In genomic region chr6:80457044-80457933, GRCh38 we compare ENCODE assay signal across 8 cellular contexts.
DNase-seq lines count a peak whose midpoint lies in the region; ATAC-seq, FAIRE-seq and TF ChIP-seq lines count a peak whose summit lies in the region.

No MANE protein-coding gene starts in this region.

- DNase-seq in HTR-8/SVneo (ENCODE audit: insufficient read length, low spot score) (peak; percentile 31), brain pericyte (ENCODE audit: low read depth, low spot score) (peak; percentile 72), iPS-NIHi7 (ENCODE audit: extremely low spot score) (peak; percentile 11), thoracic aorta (ENCODE audit: low spot score) (peak; percentile 59), activated gamma-delta T cell (lab: John Stamatoyannopoulos, UW) (no peak), neuronal stem cell (ENCODE audit: low spot score) (no peak), T-helper 1 cell (no peak)
- no peak for DNase-seq in activated CD8-positive, alpha-beta memory T cell treated with anti-CD3 and anti-CD28 coated beads, Interleukin-2, amount 10 ng/mL, durations not matched to agents 7 days and 5 days

- H2AK5ac ChIP-seq in neuronal stem cell (ENCODE audit: low read depth, low read length), result no peak overlapping the region

- H3K4me1 ChIP-seq in thoracic aorta (ENCODE audit: control insufficient read depth in 1 of 2, low read depth in 2 of 2), result peaks cover 0 to 12% of the 10 kb centered on the region in 2 donors
- peaks cover 0 to 1% of the 10 kb centered on the region in 2 donors for H3K4me1 ChIP-seq in neuronal stem cell (ENCODE audit: control insufficient read depth in 2 of 2, insufficient read depth in 1 of 2, low read depth in 1 of 2, low read length in 2 of 2)

- no peak overlapping the region for H3K4me3 ChIP-seq in thoracic aorta
- H3K4me3 ChIP-seq in neuronal stem cell (ENCODE audit: low read length in 2 of 2), result no peak overlapping the region

- no peak overlapping the region for H3K4me2 ChIP-seq in neuronal stem cell (ENCODE audit: insufficient read depth, low read length, poor library complexity, severe bottlenecking)

- WGBS in neuronal stem cell (ENCODE audit: extremely low coverage in 2 of 2, insufficient read length in 2 of 2, insufficient replicate concordance in 1 of 2), 2 donors, result no CpG with 5 or more reads among the region's 5 CpGs

- H3K36me3 ChIP-seq in thoracic aorta (no peaks in the 10 kb centered on the region), neuronal stem cell (replicated peaks in 1 of 2; ENCODE audit: control insufficient read depth in 2 of 2, insufficient read depth in 2 of 2, low read length in 2 of 2) (no peaks in the 10 kb centered on the region)

- H3K9me3 ChIP-seq in thoracic aorta (no peaks in the 10 kb centered on the region), neuronal stem cell (replicated peaks in 1 of 2; ENCODE audit: control insufficient read depth in 2 of 2, insufficient read depth in 1 of 2, low read depth in 1 of 2, low read length in 2 of 2) (no peaks in the 10 kb centered on the region)

- CTCF ChIA-PET in activated CD8-positive, alpha-beta memory T cell treated with anti-CD3 and anti-CD28 coated beads, Interleukin-2, amount 10 ng/mL, durations not matched to agents 7 days and 5 days (lab: Charles Lee), result no interaction called here

- no peaks in the 10 kb centered on the region for H3K79me1 ChIP-seq in neuronal stem cell (ENCODE audit: low read depth, low read length)

- H3K4me3 Mint-ChIP-seq in activated CD8-positive, alpha-beta memory T cell treated with anti-CD3 and anti-CD28 coated beads, Interleukin-2, amount 10 ng/mL, durations not matched to agents 7 days and 5 days, result no peak overlapping the region

- no peak overlapping the region for H3K27ac ChIP-seq in thoracic aorta
- no peak overlapping the region for H3K27ac ChIP-seq in neuronal stem cell (replicated peaks; ENCODE audit: low read length)

- H3K9ac ChIP-seq in neuronal stem cell (ENCODE audit: low read depth, low read length, poor library complexity), result no peak overlapping the region

- H2AFZ ChIP-seq in neuronal stem cell (ENCODE audit: low read length), result no peak overlapping the region

- no peak overlapping the region for H2BK5ac ChIP-seq in neuronal stem cell (ENCODE audit: low read length)

- H3K18ac ChIP-seq in neuronal stem cell (ENCODE audit: low read length), result no peak overlapping the region

- no peak overlapping the region for H3K23ac ChIP-seq in neuronal stem cell (ENCODE audit: low read depth, low read length, poor library complexity)

- H2BK12ac ChIP-seq in neuronal stem cell (ENCODE audit: low read length), result no peak overlapping the region

- H3K14ac ChIP-seq in neuronal stem cell (ENCODE audit: low read length), result no peak overlapping the region

- H3K4ac ChIP-seq in neuronal stem cell (ENCODE audit: low read length), result no peak overlapping the region

- H4K91ac ChIP-seq in neuronal stem cell (ENCODE audit: low read depth, low read length, poor library complexity), result no peak overlapping the region

- H2BK15ac ChIP-seq in neuronal stem cell (ENCODE audit: low read length), result no peak overlapping the region

- peaks cover 11% of the 10 kb centered on the region for H3K4me1 Mint-ChIP-seq in activated CD8-positive, alpha-beta memory T cell treated with anti-CD3 and anti-CD28 coated beads, Interleukin-2, amount 10 ng/mL, durations not matched to agents 7 days and 5 days

- H3K27me3 ChIP-seq in thoracic aorta (replicated peaks; ENCODE audit: insufficient read depth) (no peaks in the 10 kb centered on the region), neuronal stem cell (ENCODE audit: control insufficient read depth in 3 of 3, insufficient read depth in 3 of 3, low read depth in 1 of 3, low read length in 3 of 3) (no peaks in the 10 kb centered on the region)

- no peaks in the 10 kb centered on the region for H3K9me3 Mint-ChIP-seq in activated CD8-positive, alpha-beta memory T cell treated with anti-CD3 and anti-CD28 coated beads, Interleukin-2, amount 10 ng/mL, durations not matched to agents 7 days and 5 days (ENCODE audit: low read depth)

- TF ChIP-seq CTCF in thoracic aorta (IDR thresholded peaks at IDR 0.05), result no peak

- H3K27ac Mint-ChIP-seq in activated CD8-positive, alpha-beta memory T cell treated with anti-CD3 and anti-CD28 coated beads, Interleukin-2, amount 10 ng/mL, durations not matched to agents 7 days and 5 days, result no peak overlapping the region

- ATAC-seq in thoracic aorta (ENCODE audit: insufficient number of reproducible peaks, low FRiP score, low read depth), result peak; percentile 85
- no peak for ATAC-seq in activated CD8-positive, alpha-beta memory T cell treated with anti-CD3 and anti-CD28 coated beads, Interleukin-2, amount 10 ng/mL, durations not matched to agents 7 days and 5 days

- H3K36me3 Mint-ChIP-seq in activated CD8-positive, alpha-beta memory T cell treated with anti-CD3 and anti-CD28 coated beads, Interleukin-2, amount 10 ng/mL, durations not matched to agents 7 days and 5 days, result no peaks in the 10 kb centered on the region

- H3K27me3 Mint-ChIP-seq in activated CD8-positive, alpha-beta memory T cell treated with anti-CD3 and anti-CD28 coated beads, Interleukin-2, amount 10 ng/mL, durations not matched to agents 7 days and 5 days, result no peaks in the 10 kb centered on the region

- H4K8ac ChIP-seq in neuronal stem cell (ENCODE audit: low read depth, low read length), result no peak overlapping the region

- peak; percentile 90 for FAIRE-seq in HTR-8/SVneo (lab: Jason Lieb, UNC)

- no peak overlapping the region for H2BK120ac ChIP-seq in neuronal stem cell (ENCODE audit: low read depth, low read length)

Comparison
In these comparisons a context has a peak if more than half of its experiments do, and no peak if none do; other contexts are left out.
1. DNase-seq: peak in HTR-8/SVneo (single experiment), brain pericyte (single experiment), iPS-NIHi7 (single experiment) and thoracic aorta (single experiment); none in activated CD8-positive, alpha-beta memory T cell treated with anti-CD3 and anti-CD28 coated beads, Interleukin-2, amount 10 ng/mL, durations not matched to agents 7 days and 5 days (single experiment), activated gamma-delta T cell (single experiment), neuronal stem cell (single experiment) and T-helper 1 cell (0 of 5).